In the genomic region with DNA sequence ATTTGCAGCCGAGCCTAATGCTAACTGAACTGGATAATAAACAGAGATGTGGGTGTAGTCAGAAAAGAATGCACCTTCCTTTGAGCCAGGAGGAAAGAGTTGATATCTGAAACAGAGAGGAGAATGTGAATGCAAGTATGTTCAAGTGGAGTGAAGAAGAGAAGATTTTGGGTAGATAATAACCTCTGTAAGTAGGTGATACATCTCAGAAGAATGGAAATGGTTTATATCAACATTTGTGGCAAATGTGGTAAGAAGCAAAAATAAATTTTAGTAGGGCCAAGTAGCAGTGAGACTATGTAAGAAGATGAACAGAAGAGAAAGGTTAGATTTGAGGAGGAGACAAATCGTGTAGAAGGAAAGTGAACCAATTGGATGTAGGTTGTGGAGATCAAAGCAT, we compare ENCODE assay signal across 27 cellular contexts. TPM values are rescaled to one million over a fixed set of nuclear protein-coding genes. Genes with fewer than 3 reads are reported as not detected.
DNase-seq lines count a peak whose midpoint lies in the region; ATAC-seq and TF ChIP-seq lines count a peak whose summit lies in the region.
"Had no signal": no experiment of that assay in that cellular context is flagged by ENCODE, and none has a peak within 500 bp of the region (broad histone marks: within the 10 kb centered on the region; RNA-seq: fewer than 3 reads in every experiment).

No MANE protein-coding gene starts in this region.

- H3K4me1 ChIP-seq in DND-41 (ENCODE audit: insufficient read depth, low read length): peaks cover 34% of the 10 kb centered on the region

- H3K4me1 Mint-ChIP-seq in activated CD4-positive, alpha-beta T cell treated with anti-CD3 and anti-CD28 coated beads for 36 hours: peaks cover 31% of the 10 kb centered on the region
- H3K4me1 Mint-ChIP-seq in activated T-helper 17 cell treated with anti-CD3 and anti-CD28 coated beads, Interleukin-2, amount 50 U/mL, for 72 hours: peaks cover 27% of the 10 kb centered on the region
- H3K4me1 Mint-ChIP-seq in nephron: peaks cover 30% of the 10 kb centered on the region
- peaks cover 29% of the 10 kb centered on the region for H3K4me1 Mint-ChIP-seq in activated CD8-positive, alpha-beta memory T cell treated with anti-CD3 and anti-CD28 coated beads, Interleukin-2, amount 10 ng/mL, durations not matched to agents 7 days and 5 days

- no peak overlapping the region for H3K4me3 Mint-ChIP-seq in activated CD4-positive, alpha-beta T cell treated with anti-CD3 and anti-CD28 coated beads for 36 hours
- no peak overlapping the region for H3K4me3 Mint-ChIP-seq in activated T-helper 17 cell treated with anti-CD3 and anti-CD28 coated beads, Interleukin-2, amount 50 U/mL, for 72 hours
- peak overlapping the region; percentile 7 to 17 (median 12) for H3K4me3 Mint-ChIP-seq in nephron
- H3K4me3 Mint-ChIP-seq in activated CD8-positive, alpha-beta memory T cell treated with anti-CD3 and anti-CD28 coated beads, Interleukin-2, amount 10 ng/mL, durations not matched to agents 7 days and 5 days: no peak overlapping the region
- H3K4me3 Mint-ChIP-seq: activated naive CD8-positive, alpha-beta T cell treated with anti-CD3 and anti-CD28 coated beads for 36 hours; WTC11 had no signal

- H3K9me3 Mint-ChIP-seq in activated CD4-positive, alpha-beta T cell treated with anti-CD3 and anti-CD28 coated beads for 36 hours (ENCODE audit: low read depth): no peaks in the 10 kb centered on the region
- no peaks in the 10 kb centered on the region for H3K9me3 Mint-ChIP-seq in activated T-helper 17 cell treated with anti-CD3 and anti-CD28 coated beads, Interleukin-2, amount 50 U/mL, for 72 hours
- no peaks in the 10 kb centered on the region for H3K9me3 Mint-ChIP-seq in nephron
- no peaks in the 10 kb centered on the region for H3K9me3 Mint-ChIP-seq in activated CD8-positive, alpha-beta memory T cell treated with anti-CD3 and anti-CD28 coated beads, Interleukin-2, amount 10 ng/mL, durations not matched to agents 7 days and 5 days (ENCODE audit: low read depth)
- H3K9me3 Mint-ChIP-seq: activated naive CD8-positive, alpha-beta T cell treated with anti-CD3 and anti-CD28 coated beads for 36 hours; WTC11 had no signal

- no peaks in the 10 kb centered on the region for H3K9me3 ChIP-seq in DND-41 (ENCODE audit: insufficient read depth, low read length, severe bottlenecking)
- H3K9me3 ChIP-seq: BLaER1, lower lobe of right lung, transverse colon had no signal

- H4K20me1 ChIP-seq in DND-41 (ENCODE audit: insufficient read depth, low read length): peaks cover 24% of the 10 kb centered on the region; the same call in 1 of the 2 replicates

- H3K36me3 ChIP-seq in DND-41 (ENCODE audit: insufficient read depth, low read length): peaks cover 28% of the 10 kb centered on the region

- intact Hi-C loops in activated CD4-positive, alpha-beta T cell treated with anti-CD3 and anti-CD28 coated beads for 36 hours (cut with DNase I, micrococcal nuclease): no loop called here

- H3K27ac Mint-ChIP-seq in activated CD4-positive, alpha-beta T cell treated with anti-CD3 and anti-CD28 coated beads for 36 hours: peak overlapping the region; percentile 20
- H3K27ac Mint-ChIP-seq in activated T-helper 17 cell treated with anti-CD3 and anti-CD28 coated beads, Interleukin-2, amount 50 U/mL, for 72 hours: peak overlapping the region; percentile 39
- no peak overlapping the region for H3K27ac Mint-ChIP-seq in nephron
- H3K27ac Mint-ChIP-seq in activated CD8-positive, alpha-beta memory T cell treated with anti-CD3 and anti-CD28 coated beads, Interleukin-2, amount 10 ng/mL, durations not matched to agents 7 days and 5 days: no peak overlapping the region
- H3K27ac Mint-ChIP-seq: activated naive CD8-positive, alpha-beta T cell treated with anti-CD3 and anti-CD28 coated beads for 36 hours; WTC11 had no signal

- TF ChIP-seq CTCF in DND-41 (IDR thresholded peaks at IDR 0.05; ENCODE audit: borderline replicate concordance, extremely low read depth, low read length, poor library complexity, severe bottlenecking): no peak
- TF ChIP-seq CTCF in nephron (IDR thresholded peaks at IDR 0.05; ENCODE audit: unreplicated experiment in 3 of 3): no peak

- H3K79me2 ChIP-seq in DND-41 (ENCODE audit: insufficient read depth, low read length): peaks cover 37% of the 10 kb centered on the region

- H3K27me3 ChIP-seq in DND-41 (ENCODE audit: insufficient read depth, low read length, poor library complexity): no peaks in the 10 kb centered on the region
- H3K27me3 ChIP-seq: BLaER1, transverse colon had no signal

- no peak for DNase-seq in activated CD4-positive, alpha-beta T cell treated with anti-CD3 and anti-CD28 coated beads for 36 hours
- DNase-seq in activated CD4-positive, alpha-beta T cell treated with anti-CD3 and anti-CD28 coated beads for 1 hour: no peak
- DNase-seq in DND-41 (no peak), kidney glomerular epithelial cell (lab: John Stamatoyannopoulos, UW) (no peak)
- DNase-seq in activated effector memory CD4-positive, alpha-beta T cell treated with anti-CD3 and anti-CD28 coated beads, Interleukin-2, amount 50 U/mL, for 16 hours: no peak
- DNase-seq in activated CD8-positive, alpha-beta memory T cell treated with anti-CD3 and anti-CD28 coated beads, Interleukin-2, amount 10 ng/mL, durations not matched to agents 7 days and 5 days: no peak
- DNase-seq: 8988T; activated CD4-positive, alpha-beta T cell treated with anti-CD3 and anti-CD28 coated beads, Interleukin-2, amount 50 U/mL, for 48 hours; activated CD8-positive, alpha-beta memory T cell treated with anti-CD3 and anti-CD28 coated beads, Interleukin-2, amount 50 U/mL, for 48 hours; activated naive CD8-positive, alpha-beta T cell treated with anti-CD3 and anti-CD28 coated beads for 36 hours; glutamatergic neuron; HCEC 1CT; lower lobe of right lung; MM.1S; NCI-H1417 treated with DMSO at 0.1 percent for 48 hours; NCI-H2107; NCI-H446; NCI-H82; nucleus accumbens; T-helper 9 cell; transverse colon had no signal

- no peak overlapping the region for H3K4me2 ChIP-seq in DND-41 (ENCODE audit: insufficient read depth, low read length)

- ATAC-seq in activated CD4-positive, alpha-beta T cell treated with anti-CD3 and anti-CD28 coated beads for 36 hours: no peak
- ATAC-seq in DND-41 (ENCODE audit: insufficient read depth, low read depth): no peak
- no peak for ATAC-seq in activated T-helper 17 cell treated with anti-CD3 and anti-CD28 coated beads, Interleukin-2, amount 50 U/mL, for 72 hours (replicated peaks)
- ATAC-seq in activated CD8-positive, alpha-beta memory T cell treated with anti-CD3 and anti-CD28 coated beads, Interleukin-2, amount 10 ng/mL, durations not matched to agents 7 days and 5 days: no peak
- ATAC-seq: K562, lower lobe of right lung, WTC11 had no signal

- no peak overlapping the region for H3K27ac ChIP-seq in DND-41 (ENCODE audit: low read length)
- H3K27ac ChIP-seq: BLaER1, lower lobe of right lung, skin epidermis, transverse colon had no signal

- H3K9ac ChIP-seq in DND-41 (ENCODE audit: low read depth, low read length): no peak overlapping the region
- H3K9ac ChIP-seq: BLaER1 had no signal

- peaks cover 29% of the 10 kb centered on the region for H3K36me3 Mint-ChIP-seq in activated CD4-positive, alpha-beta T cell treated with anti-CD3 and anti-CD28 coated beads for 36 hours (ENCODE audit: low read depth)
- peaks cover 44% of the 10 kb centered on the region for H3K36me3 Mint-ChIP-seq in activated T-helper 17 cell treated with anti-CD3 and anti-CD28 coated beads, Interleukin-2, amount 50 U/mL, for 72 hours (ENCODE audit: low read depth)
- peaks cover 20% of the 10 kb centered on the region for H3K36me3 Mint-ChIP-seq in nephron (ENCODE audit: low read depth)
- H3K36me3 Mint-ChIP-seq in activated CD8-positive, alpha-beta memory T cell treated with anti-CD3 and anti-CD28 coated beads, Interleukin-2, amount 10 ng/mL, durations not matched to agents 7 days and 5 days: peaks cover 25% of the 10 kb centered on the region

- no peak overlapping the region for H3K4me3 ChIP-seq in DND-41 (ENCODE audit: low read depth in 1 of 2, low read length in 2 of 2)
- H3K4me3 ChIP-seq: BLaER1, K562, lower lobe of right lung, skin epidermis, transverse colon had no signal

- CTCF ChIA-PET in activated CD4-positive, alpha-beta T cell treated with anti-CD3 and anti-CD28 coated beads for 36 hours (lab: Charles Lee): no interaction called here
- CTCF ChIA-PET in activated CD8-positive, alpha-beta memory T cell treated with anti-CD3 and anti-CD28 coated beads, Interleukin-2, amount 10 ng/mL, durations not matched to agents 7 days and 5 days (lab: Charles Lee): no interaction called here

- POLR2A ChIA-PET in activated CD4-positive, alpha-beta T cell treated with anti-CD3 and anti-CD28 coated beads for 36 hours (lab: Charles Lee): no interaction called here

- peak overlapping the region; percentile 25 for H2AFZ ChIP-seq in DND-41 (ENCODE audit: low read depth, low read length)

- no peaks in the 10 kb centered on the region for H3K27me3 Mint-ChIP-seq in activated CD4-positive, alpha-beta T cell treated with anti-CD3 and anti-CD28 coated beads for 36 hours
- no peaks in the 10 kb centered on the region for H3K27me3 Mint-ChIP-seq in activated T-helper 17 cell treated with anti-CD3 and anti-CD28 coated beads, Interleukin-2, amount 50 U/mL, for 72 hours
- H3K27me3 Mint-ChIP-seq in nephron (ENCODE audit: low read depth): no peaks in the 10 kb centered on the region
- H3K27me3 Mint-ChIP-seq in activated CD8-positive, alpha-beta memory T cell treated with anti-CD3 and anti-CD28 coated beads, Interleukin-2, amount 10 ng/mL, durations not matched to agents 7 days and 5 days: no peaks in the 10 kb centered on the region
- H3K27me3 Mint-ChIP-seq: activated naive CD8-positive, alpha-beta T cell treated with anti-CD3 and anti-CD28 coated beads for 36 hours had no signal

RNA-seq across cellular contexts. Expression of a gene that starts 1.7 kb away (rescaled TPM):
- total RNA-seq in activated CD4-positive, alpha-beta T cell treated with anti-CD3 and anti-CD28 coated beads for 36 hours: 10 to 100 TPM; 82.8 to 84.9 TPM
- 10 to 100 TPM; 62.9 to 79.5 TPM for total RNA-seq in activated T-helper 17 cell treated with anti-CD3 and anti-CD28 coated beads, Interleukin-2, amount 50 U/mL, for 72 hours
- 10 to 100 TPM; 60.8 to 74.5 TPM for total RNA-seq in activated CD8-positive, alpha-beta memory T cell treated with anti-CD3 and anti-CD28 coated beads, Interleukin-2, amount 10 ng/mL, durations not matched to agents 7 days and 5 days

RNA-seq across cellular contexts. Expression of a gene that starts 28.5 kb away (rescaled TPM):
- 10 to 100 TPM; 12.8 to 19.2 TPM for total RNA-seq in activated CD4-positive, alpha-beta T cell treated with anti-CD3 and anti-CD28 coated beads for 36 hours
- total RNA-seq in activated T-helper 17 cell treated with anti-CD3 and anti-CD28 coated beads, Interleukin-2, amount 50 U/mL, for 72 hours: 10 to 100 TPM; 15.4 to 31.1 TPM
- total RNA-seq in activated CD8-positive, alpha-beta memory T cell treated with anti-CD3 and anti-CD28 coated beads, Interleukin-2, amount 10 ng/mL, durations not matched to agents 7 days and 5 days: 10 to 100 TPM; 24.3 to 25.7 TPM

Comparison
In these comparisons a context has a peak if more than half of its experiments do, and no peak if none do; other contexts are left out.
1. H3K27ac Mint-ChIP-seq: peak in activated CD4-positive, alpha-beta T cell treated with anti-CD3 and anti-CD28 coated beads for 36 hours (single experiment) and activated T-helper 17 cell treated with anti-CD3 and anti-CD28 coated beads, Interleukin-2, amount 50 U/mL, for 72 hours (single experiment); none in nephron (0 of 3) and activated CD8-positive, alpha-beta memory T cell treated with anti-CD3 and anti-CD28 coated beads, Interleukin-2, amount 10 ng/mL, durations not matched to agents 7 days and 5 days (single experiment).
2. H3K4me3 Mint-ChIP-seq: peak in nephron (3 of 3); none in activated CD4-positive, alpha-beta T cell treated with anti-CD3 and anti-CD28 coated beads for 36 hours (single experiment), activated T-helper 17 cell treated with anti-CD3 and anti-CD28 coated beads, Interleukin-2, amount 50 U/mL, for 72 hours (single experiment) and activated CD8-positive, alpha-beta memory T cell treated with anti-CD3 and anti-CD28 coated beads, Interleukin-2, amount 10 ng/mL, durations not matched to agents 7 days and 5 days (single experiment).